27 cellular contexts compared by ENCODE assay signal in genomic region chr17:59097876-59098275, GRCh38. TPM values are rescaled to one million over a fixed set of nuclear protein-coding genes. Genes with fewer than 3 reads are reported as not detected.
A peak's percentile ranks its signal among the peaks of the same experiment; 100 is the strongest.
DNase-seq lines count a peak whose midpoint lies in the region; ATAC-seq, FAIRE-seq and TF ChIP-seq lines count a peak whose summit lies in the region.
"Had no signal": no experiment of that assay in that cellular context is flagged by ENCODE, and none has a peak within 500 bp of the region (broad histone marks: within the 10 kb centered on the region; RNA-seq: fewer than 3 reads in every experiment).

No MANE protein-coding gene starts in this region.

- no peak for FAIRE-seq in K562 (lab: Jason Lieb, UNC)
- FAIRE-seq: A204.1, D721Med, GM12878, GM19239, H1 had no signal

- no peak for TF ChIP-seq RAD21 in K562 (CRISPR knock-in tag; conservative IDR thresholded peaks at IDR 0.05 in 1 of 2, IDR thresholded peaks at IDR 0.05 in 1 of 2)

- H3K9me1 ChIP-seq in K562 (ENCODE audit: control insufficient read depth, insufficient read depth, low read length) = no peaks in the 10 kb centered on the region

- peaks cover 62% of the 10 kb centered on the region for H3K79me2 ChIP-seq in K562 (ENCODE audit: control insufficient read depth, insufficient read depth, low read length)

- in situ Hi-C loops in K562 (cut with MboI) = no loop called here

- H3K4me3 Mint-ChIP-seq in activated T-cell treated with anti-CD3 and anti-CD28 coated beads, Interleukin-2, amount 50 U/mL, for 72 hours = no peak overlapping the region
- H3K4me3 Mint-ChIP-seq: CD14-positive monocyte; CD4-positive, alpha-beta T cell; CD8-positive, alpha-beta memory T cell; HFFc6 had no signal

- no peaks in the 10 kb centered on the region for H3K27me3 ChIP-seq in K562 (ENCODE audit: control insufficient read depth in 2 of 2, insufficient read depth in 2 of 2, low read length in 2 of 2)
- H3K27me3 ChIP-seq: BE2C; BLaER1 treated with 17β-estradiol and CSF1 and Interleukin-3, amounts not matched to agents 10 nM and 100 nM had no signal

- H3K36me3 ChIP-seq in HEK293 (ENCODE audit: control insufficient read depth in 2 of 2, insufficient read depth in 1 of 2, low read length in 2 of 2) = peaks cover 26 to 36% of the 10 kb centered on the region in 2 experiments
- peaks cover 47% of the 10 kb centered on the region for H3K36me3 ChIP-seq in K562 (ENCODE audit: control insufficient read depth, insufficient read depth, low read length)
- H3K36me3 ChIP-seq in mucosa of descending colon (ENCODE audit: low read depth) = no peaks in the 10 kb centered on the region

- TF ChIP-seq EP300 in K562 (IDR thresholded peaks at IDR 0.05; ENCODE audit: low read length) = no peak

- no peak overlapping the region for H3K9ac ChIP-seq in K562 (ENCODE audit: insufficient read depth in 1 of 2, low read depth in 2 of 2, low read length in 2 of 2)
- H3K9ac ChIP-seq: BLaER1 treated with 17β-estradiol and CSF1 and Interleukin-3, amounts not matched to agents 10 nM and 100 nM; GM23248 had no signal

- no peaks in the 10 kb centered on the region for H3K27me3 Mint-ChIP-seq in activated T-cell treated with anti-CD3 and anti-CD28 coated beads, Interleukin-2, amount 50 U/mL, for 72 hours (ENCODE audit: low read depth)
- H3K27me3 Mint-ChIP-seq: CD4-positive, alpha-beta T cell; CD8-positive, alpha-beta memory T cell had no signal

- no peak overlapping the region for H3K4me3 ChIP-seq in HEK293 (ENCODE audit: low read depth, low read length)
- H3K4me3 ChIP-seq in K562 = no peak overlapping the region
- no peak overlapping the region for H3K4me3 ChIP-seq in mucosa of descending colon
- H3K4me3 ChIP-seq: BLaER1 treated with 17β-estradiol and CSF1 and Interleukin-3, amounts not matched to agents 10 nM and 100 nM; GM12878; GM23248 had no signal

- no peak for TF ChIP-seq CTCF in HEK293 (tag by site-specific recombination; IDR thresholded peaks at IDR 0.05)
- no peak for TF ChIP-seq CTCF in K562 (IDR thresholded peaks at IDR 0.05 in 2 of 3, conservative IDR thresholded peaks at IDR 0.05 in 1 of 3; ENCODE audit: insufficient read depth in 2 of 3, low read depth in 1 of 3, low read length in 3 of 3)
- no peak for TF ChIP-seq CTCF in mucosa of descending colon (IDR thresholded peaks at IDR 0.05)

- TF ChIP-seq POLR2A in K562 (conservative IDR thresholded peaks at IDR 0.05) = no peak

- POLR2A ChIA-PET in HEK293 (lab: Yijun Ruan, JAX) = no interaction called here
- POLR2A ChIA-PET in K562 (lab: Yijun Ruan, JAX) = no interaction called here

- no peak for DNase-seq in activated T-cell treated with anti-CD3 and anti-CD28 coated beads, Interleukin-2, amount 50 U/mL, for 72 hours
- no peak for DNase-seq in activated T-cell treated with anti-CD3 and anti-CD28 coated beads, Interleukin-2, amount 50 U/mL, for 48 hours
- DNase-seq in K562 (ENCODE audit: extremely low read depth in 1 of 4, low spot score in 3 of 4) (no peak), mucosa of descending colon (no peak)
- DNase-seq: ACHN; AML-193; BE2C; CD4-positive, alpha-beta T cell; CD8-positive, alpha-beta memory T cell; DMS 273 treated with DMSO at 0.1 percent for 48 hours; DMS79; EL; GDM1; GM23248; H7; HCEC 1CT; HFFc6 had no signal

- BruUV-seq in K562 (replicated peaks; lab: Mats Ljungman, UMichigan) = no TSS peak

- H3K4me1 Mint-ChIP-seq in activated T-cell treated with anti-CD3 and anti-CD28 coated beads, Interleukin-2, amount 50 U/mL, for 72 hours (ENCODE audit: low read depth) = peaks cover 41% of the 10 kb centered on the region
- H3K4me1 Mint-ChIP-seq: CD14-positive monocyte had no signal

- CTCF ChIA-PET in HEK293 (lab: Yijun Ruan, JAX) (no interaction called here), K562 (lab: Yijun Ruan, JAX; ENCODE audit: low intra/inter-chr PET ratio) (no interaction called here)

- peak overlapping the region; percentile 8 for H3K27ac Mint-ChIP-seq in activated T-cell treated with anti-CD3 and anti-CD28 coated beads, Interleukin-2, amount 50 U/mL, for 72 hours
- H3K27ac Mint-ChIP-seq: CD14-positive monocyte; CD4-positive, alpha-beta T cell; HFFc6 had no signal

- no peaks in the 10 kb centered on the region for H4K20me1 ChIP-seq in K562 (replicated peaks; ENCODE audit: control insufficient read depth, insufficient read depth, low read length)

- peaks cover 0 to 3% of the 10 kb centered on the region in 2 donors for H3K9me3 Mint-ChIP-seq in activated T-cell treated with anti-CD3 and anti-CD28 coated beads, Interleukin-2, amount 50 U/mL, for 72 hours
- H3K9me3 Mint-ChIP-seq: CD4-positive, alpha-beta T cell; CD8-positive, alpha-beta memory T cell; HFFc6 had no signal

- peaks cover 29% of the 10 kb centered on the region for H3K4me1 ChIP-seq in HEK293 (ENCODE audit: control insufficient read depth, insufficient read depth, low read length)
- H3K4me1 ChIP-seq in K562 (replicated peaks in 1 of 2; ENCODE audit: control insufficient read depth in 2 of 2, insufficient read depth in 2 of 2, low read length in 2 of 2) = peaks cover 4 to 12% of the 10 kb centered on the region in 2 experiments
- H3K4me1 ChIP-seq in mucosa of descending colon (ENCODE audit: low read depth) = peaks cover 15% of the 10 kb centered on the region

- H3K4me2 ChIP-seq in K562 (ENCODE audit: insufficient read depth, low read length) = no peak overlapping the region
- H3K4me2 ChIP-seq: BLaER1 treated with 17β-estradiol and CSF1 and Interleukin-3, amounts not matched to agents 10 nM and 100 nM had no signal

- H3K36me3 Mint-ChIP-seq in activated T-cell treated with anti-CD3 and anti-CD28 coated beads, Interleukin-2, amount 50 U/mL, for 72 hours (ENCODE audit: insufficient read depth in 2 of 2) = peaks cover 4 to 25% of the 10 kb centered on the region in 2 donors

- intact Hi-C loops in K562 (cut with micrococcal nuclease) = no loop called here
- intact Hi-C loops in mucosa of descending colon (cut with DNase I, micrococcal nuclease) = no loop called here

- H3K27ac ChIP-seq in HEK293 (ENCODE audit: extremely low read depth, low read depth, low read length) (no peak overlapping the region), K562 (ENCODE audit: extremely low read depth, low read depth, low read length) (no peak overlapping the region)
- H3K27ac ChIP-seq: 22Rv1; BLaER1 treated with 17β-estradiol and CSF1 and Interleukin-3, amounts not matched to agents 10 nM and 100 nM; GM23248 had no signal

- ATAC-seq in activated T-cell treated with anti-CD3 and anti-CD28 coated beads, Interleukin-2, amount 50 U/mL, for 72 hours (replicated peaks in 1 of 2) = no peak
- no peak for ATAC-seq in K562
- ATAC-seq in HG02759 (IDR thresholded peaks at IDR 0.05; ENCODE audit: unreplicated experiment) = no peak
- ATAC-seq in mucosa of descending colon = no peak
- ATAC-seq: GM12878 had no signal

- H2AFZ ChIP-seq in K562 (ENCODE audit: low read depth, low read length) = no peak overlapping the region
- H2AFZ ChIP-seq: GM23248 had no signal

- H3K9me3 ChIP-seq in HEK293 (ENCODE audit: control insufficient read depth, insufficient read depth, low read depth, low read length) (no peaks in the 10 kb centered on the region), K562 (replicated peaks; ENCODE audit: control insufficient read depth, insufficient read depth, low read depth, low read length) (no peaks in the 10 kb centered on the region), mucosa of descending colon (no peaks in the 10 kb centered on the region)
- H3K9me3 ChIP-seq: BE2C had no signal

RNA-seq across cellular contexts. Expression of gene TRIM37, which starts 8.8 kb away (rescaled TPM):
- total RNA-seq in activated T-cell treated with anti-CD3 and anti-CD28 coated beads, Interleukin-2, amount 50 U/mL, for 72 hours = 10 to 100 TPM; 26.3 to 31.1 TPM
- total RNA-seq in K562 (2011; cell fraction: chromatin; rRNA removed; ENCODE audit: low replicate concordance) = 83.1 and 102 TPM in 2 replicates
- 31.0 and 48.2 TPM in 2 replicates for total RNA-seq in K562 (2011; cell fraction: nucleolus; rRNA removed)
- 47.7 and 71.5 TPM in 2 replicates for total RNA-seq in K562 (2011; cell fraction: nucleoplasm; rRNA removed)
- total RNA-seq in K562 (2014; rRNA removed) = 19.7 and 20.4 TPM in 2 replicates
- total RNA-seq in K562 (2014; rRNA removed; fragmentation: Illumina TruSeq; extraction: Trizol) = 30.3 and 31.3 TPM in 2 replicates
- total RNA-seq in K562 (2015; rRNA removed; fragmentation: Illumina TruSeq; extraction: Trizol) = 28.4 and 31.4 TPM in 2 replicates
- total RNA-seq in K562 (2021) = 22.3 and 25.0 TPM in 2 replicates
- polyA plus RNA-seq in K562 (2011; rRNA removed) = 28.0 and 30.3 TPM in 2 replicates
- polyA plus RNA-seq in K562 (2011; cell fraction: cytosol; rRNA removed) = 7.3 and 11.6 TPM in 2 replicates
- 18.4 and 21.2 TPM in 2 replicates for polyA plus RNA-seq in K562 (2011; cell fraction: nucleus; rRNA removed)
- polyA plus RNA-seq in K562 (2012) = 14.2 and 21.0 TPM in 2 replicates
- polyA plus RNA-seq in K562 (2014; fragmentation: Illumina TruSeq; extraction: Trizol) = 18.4 and 23.8 TPM in 2 replicates
- polyA plus RNA-seq in K562 (2014; fragmentation: Nextera tagmentation; extraction: Ambion mirVana) = 1 to 10 TPM; 4.5 to 8.6 TPM
- 15.7 and 18.2 TPM in 2 replicates for polyA plus RNA-seq in K562 (2014; rRNA removed)
- 57.4 and 60.9 TPM in 2 replicates for polyA minus RNA-seq in K562 (2011; rRNA and poly(A)+ RNA removed)
- 17.5 and 24.7 TPM in 2 replicates for polyA minus RNA-seq in K562 (2011; cell fraction: cytosol; rRNA and poly(A)+ RNA removed)
- polyA minus RNA-seq in K562 (2011; cell fraction: nucleus; rRNA and poly(A)+ RNA removed) = 25.7 and 44.2 TPM in 2 replicates
- 10 to 100 TPM; 11.4 to 24.6 (median 14.5) TPM for total RNA-seq in mucosa of descending colon

RNA-seq across cellular contexts. Expression of gene SKA2, which starts 57.1 kb away (rescaled TPM):
- 10 to 100 TPM; 62.7 to 71.8 TPM for total RNA-seq in activated T-cell treated with anti-CD3 and anti-CD28 coated beads, Interleukin-2, amount 50 U/mL, for 72 hours
- total RNA-seq in K562 (2011; cell fraction: chromatin; rRNA removed; ENCODE audit: low replicate concordance) = 12.0 and 35.9 TPM in 2 replicates
- total RNA-seq in K562 (2011; cell fraction: nucleolus; rRNA removed) = 13.8 and 18.0 TPM in 2 replicates
- 27.6 and 40.7 TPM in 2 replicates for total RNA-seq in K562 (2011; cell fraction: nucleoplasm; rRNA removed)
- total RNA-seq in K562 (2014; rRNA removed) (101 and 156 TPM in 2 replicates), K562 (2014; rRNA removed; fragmentation: Illumina TruSeq; extraction: Trizol) (133 and 167 TPM in 2 replicates), K562 (2015; rRNA removed; fragmentation: Illumina TruSeq; extraction: Trizol) (151 and 159 TPM in 2 replicates), K562 (2021) (74.5 and 78.4 TPM in 2 replicates), mucosa of descending colon (10 to 100 TPM; 15.7 to 30.0 (median 27.0) TPM)
- polyA plus RNA-seq in K562 (2011; rRNA removed) (39.2 and 58.1 TPM in 2 replicates), K562 (2014; fragmentation: Illumina TruSeq; extraction: Trizol) (140 and 183 TPM in 2 replicates), K562 (2014; fragmentation: Nextera tagmentation; extraction: Ambion mirVana) (10 to 100 TPM; 93.5 to 96.9 TPM), K562 (2014; rRNA removed) (140 and 158 TPM in 2 replicates)
- 9.4 and 22.2 TPM in 2 replicates for polyA plus RNA-seq in K562 (2011; cell fraction: cytosol; rRNA removed)
- polyA plus RNA-seq in K562 (2011; cell fraction: nucleus; rRNA removed) = 6.1 and 9.9 TPM in 2 replicates
- 70.4 and 189 TPM in 2 replicates for polyA plus RNA-seq in K562 (2012)
- 51.4 and 53.3 TPM in 2 replicates for polyA minus RNA-seq in K562 (2011; rRNA and poly(A)+ RNA removed)
- 16.7 and 24.4 TPM in 2 replicates for polyA minus RNA-seq in K562 (2011; cell fraction: cytosol; rRNA and poly(A)+ RNA removed)
- polyA minus RNA-seq in K562 (2011; cell fraction: nucleus; rRNA and poly(A)+ RNA removed) = 13.9 and 18.7 TPM in 2 replicates

RNA-seq across cellular contexts. Expression of gene PRR11, which starts 57.7 kb away (rescaled TPM):
- 100 to 1,000 TPM in 1 of 2 donors, 10 to 100 TPM in 1; 99.5 to 108 TPM for total RNA-seq in activated T-cell treated with anti-CD3 and anti-CD28 coated beads, Interleukin-2, amount 50 U/mL, for 72 hours
- 18.4 and 33.2 TPM in 2 replicates for total RNA-seq in K562 (2011; cell fraction: chromatin; rRNA removed; ENCODE audit: low replicate concordance)
- total RNA-seq in K562 (2011; cell fraction: nucleolus; rRNA removed) = 11.7 and 13.4 TPM in 2 replicates
- 17.7 and 21.2 TPM in 2 replicates for total RNA-seq in K562 (2011; cell fraction: nucleoplasm; rRNA removed)
- total RNA-seq in K562 (2014; rRNA removed) (13.3 and 15.4 TPM in 2 replicates), K562 (2014; rRNA removed; fragmentation: Illumina TruSeq; extraction: Trizol) (55.1 and 61.7 TPM in 2 replicates), K562 (2015; rRNA removed; fragmentation: Illumina TruSeq; extraction: Trizol) (45.0 and 50.3 TPM in 2 replicates), K562 (2021) (41.5 and 46.4 TPM in 2 replicates), mucosa of descending colon (10 to 100 TPM in 1 of 3 donors, 1 to 10 TPM in 2; 2.0 to 17.3 (median 3.5) TPM)
- polyA plus RNA-seq in K562 (2011; rRNA removed) (61.2 and 72.4 TPM in 2 replicates), K562 (2014; fragmentation: Illumina TruSeq; extraction: Trizol) (68.6 and 75.2 TPM in 2 replicates), K562 (2014; fragmentation: Nextera tagmentation; extraction: Ambion mirVana) (10 to 100 TPM; 28.8 to 34.7 TPM), K562 (2014; rRNA removed) (32.7 and 44.3 TPM in 2 replicates)
- polyA plus RNA-seq in K562 (2011; cell fraction: cytosol; rRNA removed) = 30.0 and 47.7 TPM in 2 replicates
- polyA plus RNA-seq in K562 (2011; cell fraction: nucleus; rRNA removed) = 7.0 and 7.7 TPM in 2 replicates
- polyA plus RNA-seq in K562 (2012) = 38.8 and 66.0 TPM in 2 replicates
- 75.4 and 80.7 TPM in 2 replicates for polyA minus RNA-seq in K562 (2011; rRNA and poly(A)+ RNA removed)
- polyA minus RNA-seq in K562 (2011; cell fraction: cytosol; rRNA and poly(A)+ RNA removed) = 30.8 and 35.4 TPM in 2 replicates
- polyA minus RNA-seq in K562 (2011; cell fraction: nucleus; rRNA and poly(A)+ RNA removed) = 5.0 and 11.6 TPM in 2 replicates
